Comparison of ENCODE assay signal across 13 cellular contexts in genomic region chr7:5541087-5541992, GRCh38. TPM values are rescaled to one million over a fixed set of nuclear protein-coding genes. Genes with fewer than 3 reads are reported as not detected.
DNase-seq lines count a peak whose midpoint lies in the region; ATAC-seq, FAIRE-seq and TF ChIP-seq lines count a peak whose summit lies in the region.
"Had no signal": no experiment of that assay in that cellular context is flagged by ENCODE, and none has a peak within 500 bp of the region (broad histone marks: within the 10 kb centered on the region; RNA-seq: fewer than 3 reads in every experiment).

No MANE protein-coding gene starts in this region.

- 3% methylated on average over 17 of the region's 22 CpGs for WGBS in GM12878 (ENCODE audit: insufficient coverage, insufficient replicate concordance, low lambda C conversion rate, missing lambda C conversion rate)

- H3K27ac ChIP-seq in GM12878 (ENCODE audit: control insufficient read depth, insufficient read depth) (peak overlapping the region; percentile 88), WERI-Rb-1 (no peak overlapping the region)
- H3K27ac ChIP-seq: colonic mucosa, thoracic aorta had no signal

- SMC1A ChIA-PET in GM12878 (lab: Charles Lee; ENCODE audit: uncharacterized antibody, unreplicated experiment), result interaction anchor here (0.5 to 2.1 kb wide), 8 partner anchors 8 to 160 kb away, joined by 3 to 12 read pairs (median 4); no protein-coding TSS in a partner anchor

- RAD21 ChIA-PET in GM12878 (lab: Charles Lee; ENCODE audit: unreplicated experiment), result interaction anchor here (0.6 to 2.3 kb wide), 5 partner anchors 11 to 157 kb away, joined by 3 to 15 read pairs (median 3); no protein-coding TSS in a partner anchor

- H3K9ac ChIP-seq in GM12878 (ENCODE audit: control insufficient read depth, insufficient read depth, low read length), result peak overlapping the region; percentile 55

- POLR2A ChIA-PET in GM12878 (lab: Charles Lee), result interaction anchor here (0.5 to 6.0 kb wide), 8 partner anchors 10 to 142 kb away, joined by 3 to 36 read pairs (median 4); no protein-coding TSS in a partner anchor

- peaks cover 36% of the 10 kb centered on the region for H3K4me1 ChIP-seq in GM12878 (ENCODE audit: control insufficient read depth, insufficient read depth, low read length)
- H3K4me1 ChIP-seq: colonic mucosa had no signal

- H2AFZ ChIP-seq in GM12878 (ENCODE audit: control insufficient read depth, low read depth, low read length), result peak overlapping the region; percentile 75

- TF ChIP-seq CTCF in GM12875 (IDR thresholded peaks at IDR 0.05; ENCODE audit: borderline replicate concordance, insufficient read depth, low read depth, low read length) (no peak), GM12878 (IDR thresholded peaks at IDR 0.05 in 2 of 3, conservative IDR thresholded peaks at IDR 0.05 in 1 of 3; ENCODE audit: control insufficient read depth in 2 of 3, extremely low read depth in 1 of 3, insufficient read depth in 1 of 3, low read depth in 3 of 3, low read length in 3 of 3) (no peak), WERI-Rb-1 (IDR thresholded peaks at IDR 0.05; ENCODE audit: low read depth, low read length) (no peak)

- H3K36me3 ChIP-seq in GM12878 (ENCODE audit: control insufficient read depth in 2 of 2, insufficient read depth in 2 of 2, low read length in 1 of 2), result no peaks in the 10 kb centered on the region
- H3K36me3 ChIP-seq in WERI-Rb-1, result no peaks in the 10 kb centered on the region
- H3K36me3 ChIP-seq: colonic mucosa, thoracic aorta had no signal

- no peak for DNase-seq in GM12878 (ENCODE audit: low read depth, low spot score)
- DNase-seq in NCI-H1048 (lab: John Stamatoyannopoulos, UW), result no peak
- DNase-seq in WERI-Rb-1, result no peak
- no peak for DNase-seq in posterior vena cava (ENCODE audit: low spot score)
- DNase-seq in NK-92 treated with Interleukin-12 subunit alpha and Interleukin-12 subunit beta, amount 100 ng/mL, for 24 hours (lab: John Stamatoyannopoulos, UW), result no peak
- DNase-seq: CD4-positive, CD25-positive, alpha-beta regulatory T cell; colonic mucosa; hypothalamus; NCI-H524 had no signal

- H3K9me3 ChIP-seq in GM12878 (replicated peaks; ENCODE audit: control insufficient read depth, insufficient read depth, low read length), result no peaks in the 10 kb centered on the region
- no peaks in the 10 kb centered on the region for H3K9me3 ChIP-seq in WERI-Rb-1 (ENCODE audit: severe bottlenecking)
- H3K9me3 ChIP-seq: colonic mucosa, thoracic aorta had no signal

- intact Hi-C loops in GM12878 (cut with micrococcal nuclease; ENCODE audit: unreplicated experiment), result no loop called here
- intact Hi-C loops in posterior vena cava (cut with DNase I), result no loop called here

- no TSS peak for BruUV-seq in GM12878 (replicated peaks; lab: Mats Ljungman, UMichigan)

- H4K20me1 ChIP-seq in GM12878 (ENCODE audit: control insufficient read depth, insufficient read depth), result no peaks in the 10 kb centered on the region

- TF ChIP-seq EP300 in GM12878 (IDR thresholded peaks at IDR 0.05; ENCODE audit: borderline replicate concordance in 1 of 2, control insufficient read depth in 1 of 2, low read depth in 2 of 2, low read length in 2 of 2), result 0 out of 4 replicates have a peak, but pooled peaks of 1 of the 2 experiments have one; percentile 32

- H3K4me2 ChIP-seq in GM12878 (ENCODE audit: control insufficient read depth, insufficient read depth), result peak overlapping the region; percentile 48

- in situ Hi-C loops in GM12878 (cut with MboI), result no loop called here

- CTCF ChIA-PET in GM12878 (lab: Yijun Ruan, JAX), result interaction anchor here (0.6 to 1.4 kb wide), 6 partner anchors 16 to 814 kb away, joined by 3 to 6 read pairs (median 3); no protein-coding TSS in a partner anchor

- peaks cover 2% of the 10 kb centered on the region for H3K79me2 ChIP-seq in GM12878 (ENCODE audit: control insufficient read depth, insufficient read depth, low read length)

- FAIRE-seq in GM12878 (lab: Jason Lieb, UNC), result no peak

- H3K4me3 ChIP-seq in GM12875 (ENCODE audit: low read depth, low read length) (peak overlapping the region; percentile 31), GM12878 (peak overlapping the region; percentile 25; the same call in 1 of the 2 replicates), WERI-Rb-1 (ENCODE audit: low read depth, low read length) (no peak overlapping the region)
- H3K4me3 ChIP-seq: colonic mucosa, thoracic aorta had no signal

- no peaks in the 10 kb centered on the region for H3K27me3 ChIP-seq in GM12878 (replicated peaks in 1 of 2; ENCODE audit: control insufficient read depth in 2 of 2, insufficient read depth in 2 of 2, low read length in 1 of 2)
- H3K27me3 ChIP-seq in WERI-Rb-1 (ENCODE audit: insufficient read depth, low read depth, severe bottlenecking), result no peaks in the 10 kb centered on the region
- H3K27me3 ChIP-seq: colonic mucosa had no signal

- ATAC-seq in GM19438 (IDR thresholded peaks at IDR 0.05; ENCODE audit: low read depth, unreplicated experiment), result peak; percentile 62
- peak; percentile 53 for ATAC-seq in HG03025 (IDR thresholded peaks at IDR 0.05; ENCODE audit: low FRiP score, unreplicated experiment)
- ATAC-seq in GM12878, result peak; percentile 82

- peak; percentile 33; the same call in 1 of the 2 replicates for TF ChIP-seq POLR2A in GM12878 (IDR thresholded peaks at IDR 0.05; ENCODE audit: low read depth, low read length)

- TF ChIP-seq RAD21 in GM12878 (IDR thresholded peaks at IDR 0.05; ENCODE audit: insufficient read depth, low read depth, low read length), result no peak

RNA-seq across cellular contexts. Expression of gene ACTB, which starts 10.9 kb away (rescaled TPM):
- 1,974 and 2,098 TPM in 2 replicates for total RNA-seq in GM12878 (2013; cell fraction: nucleolus; rRNA removed)
- total RNA-seq in GM12878 (2014; rRNA removed), result 5,201 and 6,104 TPM in 2 replicates
- 5,689 and 6,359 TPM in 2 replicates for total RNA-seq in GM12878 (2014; rRNA removed; fragmentation: Illumina TruSeq; extraction: Trizol)
- 16,196 and 16,641 TPM in 2 replicates for total RNA-seq in GM12878 (2021)
- polyA plus RNA-seq in GM12878 (2011; ENCODE audit: low read depth), result 7,864 TPM
- 1,147 and 2,786 TPM in 2 replicates for polyA plus RNA-seq in GM12878 (2011; rRNA removed)
- polyA plus RNA-seq in GM12878 (2011; cell fraction: cytosol; rRNA removed), result 3,130 and 4,314 TPM in 2 replicates
- polyA plus RNA-seq in GM12878 (2011; cell fraction: nucleus; rRNA removed), result 6,255 and 8,387 TPM in 2 replicates
- 9,522 and 10,892 TPM in 2 replicates for polyA plus RNA-seq in GM12878 (2012)
- polyA plus RNA-seq in GM12878 (2014; fragmentation: Illumina TruSeq; extraction: Trizol), result 10,962 and 12,114 TPM in 2 replicates
- polyA plus RNA-seq in GM12878 (2014; fragmentation: Nextera tagmentation; extraction: Ambion mirVana), result over 10,000 TPM; 10,715 to 12,414 TPM
- 5,798 and 7,688 TPM in 2 replicates for polyA plus RNA-seq in GM12878 (2014; rRNA removed)
- over 10,000 TPM; 31,192 to 31,914 TPM for polyA plus RNA-seq in GM12878 (2016; fragmentation: Nextera tagmentation; extraction: Ambion mirVana)
- polyA minus RNA-seq in GM12878 (2011; rRNA and poly(A)+ RNA removed), result 3,368 and 4,052 TPM in 2 replicates
- polyA minus RNA-seq in GM12878 (2011; cell fraction: cytosol; rRNA and poly(A)+ RNA removed), result 3,847 and 4,043 TPM in 2 replicates
- polyA minus RNA-seq in GM12878 (2011; cell fraction: nucleus; rRNA and poly(A)+ RNA removed), result 1,573 and 2,410 TPM in 2 replicates
- over 10,000 TPM in 1 of 2 donors, 1,000 to 10,000 TPM in 1; 9,373 to 10,305 TPM for total RNA-seq in posterior vena cava

RNA-seq across cellular contexts. Expression of gene FBXL18, which starts 27.7 kb away (rescaled TPM):
- 14.1 and 16.0 TPM in 2 replicates for total RNA-seq in GM12878 (2013; cell fraction: nucleolus; rRNA removed)
- total RNA-seq in GM12878 (2014; rRNA removed) (4.7 and 6.7 TPM in 2 replicates), GM12878 (2014; rRNA removed; fragmentation: Illumina TruSeq; extraction: Trizol) (2.0 and 2.8 TPM in 2 replicates), GM12878 (2021) (15.9 and 19.6 TPM in 2 replicates), posterior vena cava (1 to 10 TPM; 6.9 to 8.0 TPM)
- polyA plus RNA-seq in GM12878 (2011; ENCODE audit: low read depth), result 1.1 TPM
- polyA plus RNA-seq in GM12878 (2011; rRNA removed) (0.61 and 2.0 TPM in 2 replicates), GM12878 (2014; fragmentation: Illumina TruSeq; extraction: Trizol) (0.95 and 2.7 TPM in 2 replicates), GM12878 (2014; fragmentation: Nextera tagmentation; extraction: Ambion mirVana) (1 to 10 TPM in 1 of 2 experiments, under 1 TPM in 1; 0.80 to 1.1 TPM), GM12878 (2014; rRNA removed) (10.0 and 11.3 TPM in 2 replicates), GM12878 (2016; fragmentation: Nextera tagmentation; extraction: Ambion mirVana) (10 to 100 TPM; 13.6 to 14.8 TPM)
- polyA plus RNA-seq in GM12878 (2011; cell fraction: cytosol; rRNA removed), result 2.1 and 3.8 TPM in 2 replicates
- polyA plus RNA-seq in GM12878 (2011; cell fraction: nucleus; rRNA removed), result 5.4 and 10.5 TPM in 2 replicates
- 3.4 TPM in 2 replicates for polyA plus RNA-seq in GM12878 (2012)
- polyA minus RNA-seq in GM12878 (2011; rRNA and poly(A)+ RNA removed), result 4.2 and 6.3 TPM in 2 replicates
- 4.8 and 5.6 TPM in 2 replicates for polyA minus RNA-seq in GM12878 (2011; cell fraction: cytosol; rRNA and poly(A)+ RNA removed)
- 3.7 and 7.7 TPM in 2 replicates for polyA minus RNA-seq in GM12878 (2011; cell fraction: nucleus; rRNA and poly(A)+ RNA removed)

RNA-seq across cellular contexts. Expression of gene FSCN1, which starts 51.3 kb away (rescaled TPM):
- 180 and 207 TPM in 2 replicates for total RNA-seq in GM12878 (2013; cell fraction: nucleolus; rRNA removed)
- total RNA-seq in GM12878 (2014; rRNA removed) (172 and 215 TPM in 2 replicates), GM12878 (2014; rRNA removed; fragmentation: Illumina TruSeq; extraction: Trizol) (49.8 and 64.8 TPM in 2 replicates), GM12878 (2021) (337 TPM in 2 replicates), posterior vena cava (10 to 100 TPM; 40.4 to 63.0 TPM)
- 51.6 TPM for polyA plus RNA-seq in GM12878 (2011; ENCODE audit: low read depth)
- polyA plus RNA-seq in GM12878 (2011; rRNA removed) (17.8 and 66.7 TPM in 2 replicates), GM12878 (2014; fragmentation: Illumina TruSeq; extraction: Trizol) (4.0 and 38.7 TPM in 2 replicates), GM12878 (2014; fragmentation: Nextera tagmentation; extraction: Ambion mirVana) (1 to 10 TPM in 1 of 2 experiments, under 1 TPM in 1; 0.50 to 1.6 TPM), GM12878 (2014; rRNA removed) (207 and 254 TPM in 2 replicates), GM12878 (2016; fragmentation: Nextera tagmentation; extraction: Ambion mirVana) (100 to 1,000 TPM; 145 to 150 TPM)
- 117 and 150 TPM in 2 replicates for polyA plus RNA-seq in GM12878 (2011; cell fraction: cytosol; rRNA removed)
- polyA plus RNA-seq in GM12878 (2011; cell fraction: nucleus; rRNA removed), result 170 and 231 TPM in 2 replicates
- polyA plus RNA-seq in GM12878 (2012), result 177 and 222 TPM in 2 replicates
- 37.2 and 72.4 TPM in 2 replicates for polyA minus RNA-seq in GM12878 (2011; rRNA and poly(A)+ RNA removed)
- 109 and 127 TPM in 2 replicates for polyA minus RNA-seq in GM12878 (2011; cell fraction: cytosol; rRNA and poly(A)+ RNA removed)
- polyA minus RNA-seq in GM12878 (2011; cell fraction: nucleus; rRNA and poly(A)+ RNA removed), result 73.0 and 111 TPM in 2 replicates
